1 cellular context compared by ENCODE assay signal in genomic region chr5:177429248-177430045, GRCh38.
TF ChIP-seq lines count a peak whose summit lies in the region.

No MANE protein-coding gene starts in this region.

TF ChIP-seq in GM12878, 131 proteins besides CTCF, POLR2A, EP300 and RAD21 (continues in another document):
- no peak; the same call in 1 of the 2 replicates for TF ChIP-seq ZBED1 (IDR thresholded peaks at IDR 0.05; ENCODE audit: borderline replicate concordance)
- TF ChIP-seq, protein P1, sequence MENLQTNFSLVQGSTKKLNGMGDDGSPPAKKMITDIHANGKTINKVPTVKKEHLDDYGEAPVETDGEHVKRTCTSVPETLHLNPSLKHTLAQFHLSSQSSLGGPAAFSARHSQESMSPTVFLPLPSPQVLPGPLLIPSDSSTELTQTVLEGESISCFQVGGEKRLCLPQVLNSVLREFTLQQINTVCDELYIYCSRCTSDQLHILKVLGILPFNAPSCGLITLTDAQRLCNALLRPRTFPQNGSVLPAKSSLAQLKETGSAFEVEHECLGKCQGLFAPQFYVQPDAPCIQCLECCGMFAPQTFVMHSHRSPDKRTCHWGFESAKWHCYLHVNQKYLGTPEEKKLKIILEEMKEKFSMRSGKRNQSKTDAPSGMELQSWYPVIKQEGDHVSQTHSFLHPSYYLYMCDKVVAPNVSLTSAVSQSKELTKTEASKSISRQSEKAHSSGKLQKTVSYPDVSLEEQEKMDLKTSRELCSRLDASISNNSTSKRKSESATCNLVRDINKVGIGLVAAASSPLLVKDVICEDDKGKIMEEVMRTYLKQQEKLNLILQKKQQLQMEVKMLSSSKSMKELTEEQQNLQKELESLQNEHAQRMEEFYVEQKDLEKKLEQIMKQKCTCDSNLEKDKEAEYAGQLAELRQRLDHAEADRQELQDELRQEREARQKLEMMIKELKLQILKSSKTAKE (IDR thresholded peaks at IDR 0.05; ENCODE audit: low read depth, poor library complexity, severe bottlenecking), result no peak
- 0 out of 2 replicates have a peak, but pooled peaks have one; percentile 34 for TF ChIP-seq TARDBP (IDR thresholded peaks at IDR 0.05; ENCODE audit: borderline replicate concordance)
- TF ChIP-seq IRF3 (IDR thresholded peaks at IDR 0.05), result no peak
- TF ChIP-seq RFX5 (IDR thresholded peaks at IDR 0.05; ENCODE audit: low read depth, low read length), result no peak
- TF ChIP-seq FOXK2 (IDR thresholded peaks at IDR 0.05), result no peak
- peak; percentile 49; the same call in 1 of the 2 replicates for TF ChIP-seq CREM (IDR thresholded peaks at IDR 0.05; ENCODE audit: low read depth)
- TF ChIP-seq KLF5 (IDR thresholded peaks at IDR 0.05; ENCODE audit: partially characterized antibody), result no peak
- peak; percentile 76 to 79; a peak in 3 of 4 replicates for TF ChIP-seq IKZF2 (IDR thresholded peaks at IDR 0.05)
- TF ChIP-seq PRDM15 (CRISPR knock-in tag; IDR thresholded peaks at IDR 0.05), result no peak
- no peak for TF ChIP-seq USF1 (IDR thresholded peaks at IDR 0.05; ENCODE audit: borderline replicate concordance, extremely low read length, insufficient read depth, low read depth, low read length)
- no peak for TF ChIP-seq ATF2 (IDR thresholded peaks at IDR 0.05; ENCODE audit: low read length)
- no peak for TF ChIP-seq NR2C1 (IDR thresholded peaks at IDR 0.05)
- no peak for TF ChIP-seq HDAC2 (IDR thresholded peaks at IDR 0.05)
- no peak for TF ChIP-seq NKRF (conservative IDR thresholded peaks at IDR 0.05)
- TF ChIP-seq GATAD2B (conservative IDR thresholded peaks at IDR 0.05; ENCODE audit: low read depth), result 0 out of 2 replicates have a peak, but pooled peaks have one; percentile 49
- TF ChIP-seq CHD1 (IDR thresholded peaks at IDR 0.05; ENCODE audit: low read depth, low read length), result no peak
- 0 out of 2 replicates have a peak, but pooled peaks have one; percentile 42 for TF ChIP-seq TCF3 (IDR thresholded peaks at IDR 0.05; ENCODE audit: borderline replicate concordance, insufficient read depth, low read depth, low read length)
- no peak for TF ChIP-seq FOXM1 (IDR thresholded peaks at IDR 0.05; ENCODE audit: low read depth, low read length)
- TF ChIP-seq SMC3 (IDR thresholded peaks at IDR 0.05; ENCODE audit: borderline replicate concordance, low read length), result peak; percentile 11; the same call in 1 of the 2 replicates
- TF ChIP-seq, protein P2, sequence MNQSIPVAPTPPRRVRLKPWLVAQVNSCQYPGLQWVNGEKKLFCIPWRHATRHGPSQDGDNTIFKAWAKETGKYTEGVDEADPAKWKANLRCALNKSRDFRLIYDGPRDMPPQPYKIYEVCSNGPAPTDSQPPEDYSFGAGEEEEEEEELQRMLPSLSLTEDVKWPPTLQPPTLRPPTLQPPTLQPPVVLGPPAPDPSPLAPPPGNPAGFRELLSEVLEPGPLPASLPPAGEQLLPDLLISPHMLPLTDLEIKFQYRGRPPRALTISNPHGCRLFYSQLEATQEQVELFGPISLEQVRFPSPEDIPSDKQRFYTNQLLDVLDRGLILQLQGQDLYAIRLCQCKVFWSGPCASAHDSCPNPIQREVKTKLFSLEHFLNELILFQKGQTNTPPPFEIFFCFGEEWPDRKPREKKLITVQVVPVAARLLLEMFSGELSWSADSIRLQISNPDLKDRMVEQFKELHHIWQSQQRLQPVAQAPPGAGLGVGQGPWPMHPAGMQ (IDR thresholded peaks at IDR 0.05; ENCODE audit: borderline replicate concordance), result no peak
- no peak for TF ChIP-seq JUNB (IDR thresholded peaks at IDR 0.05)
- TF ChIP-seq KAT2A (conservative IDR thresholded peaks at IDR 0.05; ENCODE audit: control insufficient read depth, low read depth, low read length), result no peak
- no peak for TF ChIP-seq TCF12 (IDR thresholded peaks at IDR 0.05; ENCODE audit: low read depth, low read length)
- no peak for TF ChIP-seq ESRRA (IDR thresholded peaks at IDR 0.05; ENCODE audit: low read length)
- TF ChIP-seq, protein P3, sequence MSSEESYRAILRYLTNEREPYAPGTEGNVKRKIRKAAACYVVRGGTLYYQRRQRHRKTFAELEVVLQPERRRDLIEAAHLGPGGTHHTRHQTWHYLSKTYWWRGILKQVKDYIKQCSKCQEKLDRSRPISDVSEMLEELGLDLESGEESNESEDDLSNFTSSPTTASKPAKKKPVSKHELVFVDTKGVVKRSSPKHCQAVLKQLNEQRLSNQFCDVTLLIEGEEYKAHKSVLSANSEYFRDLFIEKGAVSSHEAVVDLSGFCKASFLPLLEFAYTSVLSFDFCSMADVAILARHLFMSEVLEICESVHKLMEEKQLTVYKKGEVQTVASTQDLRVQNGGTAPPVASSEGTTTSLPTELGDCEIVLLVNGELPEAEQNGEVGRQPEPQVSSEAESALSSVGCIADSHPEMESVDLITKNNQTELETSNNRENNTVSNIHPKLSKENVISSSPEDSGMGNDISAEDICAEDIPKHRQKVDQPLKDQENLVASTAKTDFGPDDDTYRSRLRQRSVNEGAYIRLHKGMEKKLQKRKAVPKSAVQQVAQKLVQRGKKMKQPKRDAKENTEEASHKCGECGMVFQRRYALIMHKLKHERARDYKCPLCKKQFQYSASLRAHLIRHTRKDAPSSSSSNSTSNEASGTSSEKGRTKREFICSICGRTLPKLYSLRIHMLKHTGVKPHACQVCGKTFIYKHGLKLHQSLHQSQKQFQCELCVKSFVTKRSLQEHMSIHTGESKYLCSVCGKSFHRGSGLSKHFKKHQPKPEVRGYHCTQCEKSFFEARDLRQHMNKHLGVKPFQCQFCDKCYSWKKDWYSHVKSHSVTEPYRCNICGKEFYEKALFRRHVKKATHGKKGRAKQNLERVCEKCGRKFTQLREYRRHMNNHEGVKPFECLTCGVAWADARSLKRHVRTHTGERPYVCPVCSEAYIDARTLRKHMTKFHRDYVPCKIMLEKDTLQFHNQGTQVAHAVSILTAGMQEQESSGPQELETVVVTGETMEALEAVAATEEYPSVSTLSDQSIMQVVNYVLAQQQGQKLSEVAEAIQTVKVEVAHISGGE (CRISPR knock-in tag; IDR thresholded peaks at IDR 0.05), result no peak
- TF ChIP-seq ZNF274 (IDR thresholded peaks at IDR 0.05; ENCODE audit: insufficient read depth, insufficient read length), result no peak
- TF ChIP-seq SPI1 (IDR thresholded peaks at IDR 0.05; ENCODE audit: borderline replicate concordance, insufficient read depth, low read depth, low read length), result peak; percentile 33; the same call in 1 of the 2 replicates
- no peak for TF ChIP-seq SUPT20H (IDR thresholded peaks at IDR 0.05; ENCODE audit: borderline replicate concordance, control insufficient read depth, low read depth, low read length)
- no peak for TF ChIP-seq USF2 (IDR thresholded peaks at IDR 0.05; ENCODE audit: borderline replicate concordance, low read depth, low read length)
- no peak for TF ChIP-seq ZSCAN29 (IDR thresholded peaks at IDR 0.05)
- peak; percentile 50; the same call in 1 of the 2 replicates for TF ChIP-seq YY1 (IDR thresholded peaks at IDR 0.05; ENCODE audit: low read depth, low read length)
- TF ChIP-seq SREBF2 (IDR thresholded peaks at IDR 0.05; ENCODE audit: low read length), result no peak
- TF ChIP-seq ETV6 (conservative IDR thresholded peaks at IDR 0.05 in 1 of 2, IDR thresholded peaks at IDR 0.05 in 1 of 2; ENCODE audit: borderline replicate concordance in 1 of 2, low read depth in 1 of 2), result no peak
- no peak for TF ChIP-seq ASH2L (IDR thresholded peaks at IDR 0.05; ENCODE audit: borderline replicate concordance, low read depth)
- peak; percentile 66 for TF ChIP-seq IKZF1 (conservative IDR thresholded peaks at IDR 0.05)
